In the genomic region with DNA sequence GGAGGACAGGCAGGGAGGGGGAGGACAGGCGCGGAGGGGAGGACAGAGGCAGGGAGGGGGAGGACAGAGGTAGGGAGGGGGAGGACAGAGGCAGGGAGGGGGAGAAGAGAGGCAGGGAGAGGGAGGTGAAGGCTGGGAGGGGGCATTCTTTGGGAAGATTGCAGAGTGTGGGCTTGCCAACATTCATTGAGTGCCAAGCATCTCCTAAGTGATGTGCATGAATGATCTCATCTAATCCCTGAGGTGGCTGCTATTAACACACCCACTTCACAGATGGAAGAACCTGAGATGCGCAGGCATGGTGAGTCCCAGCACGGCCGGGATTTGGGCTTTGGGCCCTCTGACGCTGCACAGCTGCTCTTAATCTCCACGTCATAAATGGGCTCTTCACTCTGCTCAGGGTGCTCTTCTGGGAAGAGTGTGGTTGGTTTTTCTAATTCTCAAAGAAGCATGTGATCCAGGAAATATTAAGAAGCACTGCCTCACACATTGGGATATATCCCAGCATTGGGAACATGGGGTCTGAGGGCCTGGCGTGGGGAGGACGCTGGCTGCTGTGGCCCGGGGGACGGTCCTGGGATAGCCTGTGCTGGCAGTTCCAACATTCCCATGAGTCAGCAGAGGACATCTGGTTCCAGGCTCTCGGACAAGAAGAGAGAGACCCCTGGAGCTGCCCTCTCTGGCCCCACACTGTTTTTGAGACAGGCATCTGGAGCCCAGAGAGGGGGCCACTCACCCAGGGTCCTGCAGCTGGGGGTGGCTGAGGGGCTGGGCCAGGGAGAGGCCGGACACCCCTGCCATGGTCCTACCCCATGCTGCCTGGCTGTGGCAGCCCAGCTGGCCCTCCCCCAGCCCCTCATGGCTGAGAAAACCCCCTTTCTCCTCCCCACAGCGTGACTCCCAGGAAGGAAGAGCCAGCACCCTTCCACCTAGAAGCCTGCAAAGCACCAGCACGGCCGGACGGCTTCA, we compare ENCODE assay signal across 16 cellular contexts. TPM values are rescaled to one million over a fixed set of nuclear protein-coding genes. Genes with fewer than 3 reads are reported as not detected.
A peak's percentile ranks its signal among the peaks of the same experiment; 100 is the strongest.
DNase-seq lines count a peak whose midpoint lies in the region; ATAC-seq and TF ChIP-seq lines count a peak whose summit lies in the region.
"Had no signal": no experiment of that assay in that cellular context is flagged by ENCODE, and none has a peak within 500 bp of the region (broad histone marks: within the 10 kb centered on the region; RNA-seq: fewer than 3 reads in every experiment).

No MANE protein-coding gene starts in this region.

- H3K4me1 ChIP-seq in right atrium auricular region (peaks cover 0 to 7% of the 10 kb centered on the region in 2 donors), osteoblast (ENCODE audit: insufficient read depth, low read length) (peaks cover 8% of the 10 kb centered on the region), stomach (peaks cover 0 to 7% (median 3%) of the 10 kb centered on the region in 4 donors)
- H3K4me1 ChIP-seq: Caco-2 had no signal

- no peak overlapping the region for H2AFZ ChIP-seq in osteoblast (ENCODE audit: low read length)

- no peaks in the 10 kb centered on the region for H3K9me3 ChIP-seq in right atrium auricular region
- peaks cover 4% of the 10 kb centered on the region for H3K9me3 ChIP-seq in osteoblast (ENCODE audit: low read depth, low read length)
- H3K9me3 ChIP-seq in stomach: peaks cover 0 to 6% (median 3%) of the 10 kb centered on the region in 4 donors

- TF ChIP-seq POLR2A in stomach (IDR thresholded peaks at IDR 0.05): no peak

- H3K79me2 ChIP-seq in osteoblast (ENCODE audit: insufficient read depth, low read length): no peaks in the 10 kb centered on the region

- H3K4me3 ChIP-seq in right atrium auricular region (no peak overlapping the region), foreskin fibroblast (ENCODE audit: low read depth in 1 of 2, low read length in 2 of 2) (no peak overlapping the region), osteoblast (ENCODE audit: insufficient read depth, low read length) (no peak overlapping the region), stomach (no peak overlapping the region)
- H3K4me3 ChIP-seq: MG63 had no signal

- TF ChIP-seq EP300 in stomach (IDR thresholded peaks at IDR 0.05): no peak

- no peaks in the 10 kb centered on the region for H3K27me3 ChIP-seq in right atrium auricular region
- no peaks in the 10 kb centered on the region for H3K27me3 ChIP-seq in osteoblast (ENCODE audit: insufficient read depth, low read length)
- H3K27me3 ChIP-seq in stomach: peaks cover 0 to 4% (median 0%) of the 10 kb centered on the region in 3 donors
- H3K27me3 ChIP-seq: MG63 had no signal

- 72 to 82% (median 77%) methylated on average over 16 to 17 of the region's 17 CpGs for WGBS in stomach, 5 donors

- no peaks in the 10 kb centered on the region for H4K20me1 ChIP-seq in osteoblast (ENCODE audit: insufficient read depth, low read length)

- TF ChIP-seq CTCF in right atrium auricular region (IDR thresholded peaks at IDR 0.05) (no peak), foreskin fibroblast (IDR thresholded peaks at IDR 0.05; ENCODE audit: low read depth, low read length) (no peak), osteoblast (IDR thresholded peaks at IDR 0.05; ENCODE audit: extremely low read depth, low read depth, low read length) (no peak), stomach (IDR thresholded peaks at IDR 0.05) (no peak)

- no peak overlapping the region for H3K4me2 ChIP-seq in osteoblast (ENCODE audit: insufficient read depth, low read length)

- intact Hi-C loops in Right ventricle myocardium inferior (cut with DNase I): no loop called here
- intact Hi-C loops in stomach (cut with DNase I; ENCODE audit: low total_unique reads): no loop called here

- ATAC-seq in Right ventricle myocardium inferior: peak; percentile 86
- ATAC-seq in HG02763 (IDR thresholded peaks at IDR 0.05; ENCODE audit: unreplicated experiment): no peak
- no peak for ATAC-seq in stimulated activated naive CD8-positive, alpha-beta T cell treated with anti-CD3 and anti-CD28 coated beads, Interleukin-15, Interleukin-2, amounts not matched to agents 100 U/mL and 50 U/mL, for 24 hours
- ATAC-seq: HCT116 had no signal

- H3K27ac ChIP-seq in right atrium auricular region (peak overlapping the region in 1 of 2 donors; percentile 56), osteoblast (ENCODE audit: low read depth, low read length) (no peak overlapping the region), stomach (peak overlapping the region in 1 of 5 donors; percentile 17)
- H3K27ac ChIP-seq: VCaP had no signal

- DNase-seq in Right ventricle myocardium inferior (ENCODE audit: missing footprints): no peak
- DNase-seq in right atrium auricular region (ENCODE audit: low spot score): no peak
- peak; percentile 16 to 64 for DNase-seq in foreskin fibroblast
- peak; percentile 39 for DNase-seq in osteoblast (ENCODE audit: insufficient read length, low spot score, missing footprints)
- no peak for DNase-seq in stomach
- DNase-seq in activated T-cell treated with anti-CD3 and anti-CD28 coated beads for 4 hours: no peak
- DNase-seq in stimulated activated naive CD8-positive, alpha-beta T cell treated with anti-CD3 and anti-CD28 coated beads, Interleukin-15, Interleukin-2, amounts not matched to agents 100 U/mL and 50 U/mL, for 24 hours: no peak
- DNase-seq: activated CD8-positive, alpha-beta memory T cell treated with anti-CD3 and anti-CD28 coated beads for 24 hours; mesendoderm; MG63; NCI-H1694 treated with DMSO at 0.1 percent for 48 hours; OCI-M1 had no signal

- H3K36me3 ChIP-seq in right atrium auricular region: no peaks in the 10 kb centered on the region
- no peaks in the 10 kb centered on the region for H3K36me3 ChIP-seq in osteoblast (ENCODE audit: insufficient read depth, low read length)
- H3K36me3 ChIP-seq in stomach: no peaks in the 10 kb centered on the region
- H3K36me3 ChIP-seq: MG63 had no signal

RNA-seq across cellular contexts. Expression of a gene that starts 58.7 kb away (rescaled TPM):
- total RNA-seq in Right ventricle myocardium inferior (8.3 TPM), right atrium auricular region (1 to 10 TPM; 4.3 to 6.7 TPM), osteoblast (0.36 and 1.2 TPM in 2 replicates), stomach (1 to 10 TPM in 2 of 5 donors, under 1 TPM in 1, not detected in 2; 0.72 to 6.6 (median 2.2) TPM)
- polyA plus RNA-seq in stomach: 1 to 10 TPM; 1.5 to 4.4 (median 3.3) TPM

Comparison
In these comparisons a context has a peak if more than half of its experiments do, and no peak if none do; other contexts are left out.
1. DNase-seq: peak in foreskin fibroblast (2 of 2) and osteoblast (single experiment); none in Right ventricle myocardium inferior (single experiment), right atrium auricular region (single experiment), stomach (single experiment), activated T-cell treated with anti-CD3 and anti-CD28 coated beads for 4 hours (single experiment) and stimulated activated naive CD8-positive, alpha-beta T cell treated with anti-CD3 and anti-CD28 coated beads, Interleukin-15, Interleukin-2, amounts not matched to agents 100 U/mL and 50 U/mL, for 24 hours (single experiment).